ENCODE assay signal across 1 cellular context in the genomic region with DNA sequence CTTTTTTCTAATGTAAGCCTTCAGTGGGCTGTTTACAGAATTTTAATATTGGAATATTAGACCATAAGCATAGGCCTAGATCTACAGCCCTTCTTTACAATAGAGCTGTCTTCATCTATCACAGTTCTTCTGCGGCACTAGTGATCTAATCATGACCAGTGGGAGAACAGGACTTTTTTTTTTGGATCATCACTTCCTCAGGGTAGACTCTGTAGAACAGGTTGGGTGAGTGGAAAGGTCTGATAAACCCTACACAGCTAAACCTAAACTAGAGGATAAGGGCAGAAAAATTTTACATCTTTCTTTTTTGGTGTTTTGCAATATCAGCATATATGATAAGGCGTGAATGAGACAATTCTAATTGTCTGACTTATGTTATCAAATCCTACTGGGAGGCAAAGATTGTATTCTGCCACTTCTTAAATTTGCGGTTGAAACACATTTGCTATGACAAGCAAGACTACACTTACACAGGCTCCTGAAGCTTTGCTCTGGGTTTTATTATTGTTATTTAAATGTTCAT.
TF ChIP-seq lines count a peak whose summit lies in the region.

No MANE protein-coding gene starts in this region.

TF ChIP-seq in IMR-90, 13 proteins besides CTCF, POLR2A, EP300 and RAD21:
- TF ChIP-seq NFE2L2 (IDR thresholded peaks at IDR 0.05; ENCODE audit: low read depth, low read length) (no peak), CHD1 (IDR thresholded peaks at IDR 0.05; ENCODE audit: low read depth, low read length) (no peak), FOS (IDR thresholded peaks at IDR 0.05; ENCODE audit: low read depth, low read length) (no peak), RFX5 (IDR thresholded peaks at IDR 0.05; ENCODE audit: low read depth, low read length) (no peak), MAFK (IDR thresholded peaks at IDR 0.05; ENCODE audit: low read depth, low read length) (peak; percentile 96)
